ENCODE assay signal across 9 cellular contexts in genomic region chr3:155737844-155738460, GRCh38. TPM values are rescaled to one million over a fixed set of nuclear protein-coding genes. Genes with fewer than 3 reads are reported as not detected.
DNase-seq lines count a peak whose midpoint lies in the region; ATAC-seq and TF ChIP-seq lines count a peak whose summit lies in the region.
"Had no signal": no experiment of that assay in that cellular context is flagged by ENCODE, and none has a peak within 500 bp of the region (broad histone marks: within the 10 kb centered on the region; RNA-seq: fewer than 3 reads in every experiment).

No MANE protein-coding gene starts in this region.

- DNase-seq in COLO829 (ENCODE audit: low spot score), result no peak
- DNase-seq in endothelial cell (ENCODE audit: low spot score), result no peak
- DNase-seq in hippocampal formation (lab: John Stamatoyannopoulos, UW), result no peak
- DNase-seq in NCI-H1105 (lab: John Stamatoyannopoulos, UW), result no peak

- H3K27me3 ChIP-seq in OCI-LY3 (ENCODE audit: low read depth, low read length) (peaks cover 64% of the 10 kb centered on the region), mucosa of stomach (ENCODE audit: control insufficient read depth, insufficient read depth, low read length) (no peaks in the 10 kb centered on the region)

- peak overlapping the region; percentile 82 for H3K4me2 ChIP-seq in OCI-LY3 (ENCODE audit: low read length)

- H3K36me3 Mint-ChIP-seq in endothelial cell (ENCODE audit: low read depth, unreplicated experiment), result no peaks in the 10 kb centered on the region

- no peak overlapping the region for H3K27ac Mint-ChIP-seq in endothelial cell (ENCODE audit: unreplicated experiment)
- H3K27ac Mint-ChIP-seq: IgD-negative memory B cell had no signal

- ATAC-seq in GM18870 (IDR thresholded peaks at IDR 0.05; ENCODE audit: unreplicated experiment) (peak; percentile 98), HG02973 (IDR thresholded peaks at IDR 0.05; ENCODE audit: unreplicated experiment) (peak; percentile 96)

- H3K9ac ChIP-seq in OCI-LY3 (ENCODE audit: low read length) (peak overlapping the region; percentile 19; the same call in 1 of the 2 replicates), mucosa of stomach (ENCODE audit: low read length) (peak overlapping the region; percentile 65)

- no peaks in the 10 kb centered on the region for H3K36me3 ChIP-seq in OCI-LY3 (replicated peaks; ENCODE audit: low read depth, low read length)
- no peaks in the 10 kb centered on the region for H3K36me3 ChIP-seq in mucosa of stomach (ENCODE audit: control insufficient read depth, insufficient read depth, low read length)

- H3K27ac ChIP-seq in OCI-LY3 (ENCODE audit: low read length), result no peak overlapping the region

- H2AFZ ChIP-seq in OCI-LY3 (ENCODE audit: low read depth, low read length), result no peak overlapping the region

- no peak for TF ChIP-seq CTCF in OCI-LY3 (IDR thresholded peaks at IDR 0.05; ENCODE audit: low read depth, low read length)
- no peak for TF ChIP-seq CTCF in endothelial cell (IDR thresholded peaks at IDR 0.05; ENCODE audit: unreplicated experiment)

- H3K27me3 Mint-ChIP-seq in endothelial cell (ENCODE audit: unreplicated experiment), result no peaks in the 10 kb centered on the region

- no peaks in the 10 kb centered on the region for H3K4me1 Mint-ChIP-seq in endothelial cell (ENCODE audit: unreplicated experiment)

- H3K79me2 ChIP-seq in OCI-LY3 (ENCODE audit: low read length), result no peaks in the 10 kb centered on the region

- no peak overlapping the region for H3K4me3 Mint-ChIP-seq in endothelial cell (ENCODE audit: unreplicated experiment)

- H3K9me3 Mint-ChIP-seq in endothelial cell (ENCODE audit: unreplicated experiment), result no peaks in the 10 kb centered on the region

- H3K4me1 ChIP-seq in OCI-LY3 (ENCODE audit: low read length), result peaks cover 23% of the 10 kb centered on the region
- no peaks in the 10 kb centered on the region for H3K4me1 ChIP-seq in mucosa of stomach (ENCODE audit: control insufficient read depth, insufficient read depth, low read length)

- H3K4me3 ChIP-seq in OCI-LY3 (ENCODE audit: low read length), result peak overlapping the region; percentile 69
- peak overlapping the region; percentile 12 for H3K4me3 ChIP-seq in mucosa of stomach (ENCODE audit: low read length)

- H4K20me1 ChIP-seq in OCI-LY3 (ENCODE audit: insufficient read depth, low read length), result no peaks in the 10 kb centered on the region

- H3K9me3 ChIP-seq in OCI-LY3 (ENCODE audit: insufficient read depth, low read length) (no peaks in the 10 kb centered on the region), mucosa of stomach (ENCODE audit: control insufficient read depth, low read length) (no peaks in the 10 kb centered on the region)

RNA-seq across cellular contexts. Expression of gene PLCH1, which starts 6.9 kb away (rescaled TPM):
- 20.9 TPM for total RNA-seq in endothelial cell (ENCODE audit: unreplicated experiment)
